Comparison of ENCODE assay signal across 17 cellular contexts in genomic region chr1:39538531-39539251, GRCh38. TPM values are rescaled to one million over a fixed set of nuclear protein-coding genes. Genes with fewer than 3 reads are reported as not detected.
DNase-seq lines count a peak whose midpoint lies in the region; ATAC-seq and TF ChIP-seq lines count a peak whose summit lies in the region.
"Had no signal": no experiment of that assay in that cellular context is flagged by ENCODE, and none has a peak within 500 bp of the region (broad histone marks: within the 10 kb centered on the region; RNA-seq: fewer than 3 reads in every experiment).

No MANE protein-coding gene starts in this region.

- no peaks in the 10 kb centered on the region for H3K9me3 Mint-ChIP-seq in stimulated activated naive CD8-positive, alpha-beta T cell treated with anti-CD3 and anti-CD28 coated beads, Interleukin-15, amount 100 ng/mL, for 72 hours
- H3K9me3 Mint-ChIP-seq in type B pancreatic cell (no peaks in the 10 kb centered on the region), progenitor cell of endocrine pancreas (ENCODE audit: low read depth) (no peaks in the 10 kb centered on the region)
- H3K9me3 Mint-ChIP-seq: CD8-positive, alpha-beta memory T cell had no signal

- ATAC-seq in stimulated activated naive CD8-positive, alpha-beta T cell treated with anti-CD3 and anti-CD28 coated beads, Interleukin-15, amount 100 ng/mL, for 72 hours, result peak; percentile 7
- no peak for ATAC-seq in stimulated activated naive CD8-positive, alpha-beta T cell treated with anti-CD3 and anti-CD28 coated beads, Interleukin-15, Interleukin-2, amounts not matched to agents 100 U/mL and 50 U/mL, for 24 hours
- no peak for ATAC-seq in PC-3

- no peak overlapping the region for H3K27ac ChIP-seq in PC-3 (ENCODE audit: low read length)
- no peak overlapping the region for H3K27ac ChIP-seq in fibroblast of lung (ENCODE audit: insufficient read depth, low read length)
- H3K27ac ChIP-seq: esophagus squamous epithelium, left lung, neutrophil, thoracic aorta had no signal

- H3K27me3 ChIP-seq in PC-3 (ENCODE audit: low read length), result no peaks in the 10 kb centered on the region
- no peaks in the 10 kb centered on the region for H3K27me3 ChIP-seq in fibroblast of lung (ENCODE audit: control insufficient read depth, insufficient read depth, low read length)
- H3K27me3 ChIP-seq: esophagus squamous epithelium, left lung, neutrophil had no signal

- CTCF ChIA-PET in PC-3 (lab: Charles Lee), result interaction anchor here (0.6 to 1.0 kb wide), 6 partner anchors 12 to 440 kb away, joined by 3 to 5 read pairs (median 3); no protein-coding TSS in a partner anchor

- peaks cover 7% of the 10 kb centered on the region for H3K4me1 Mint-ChIP-seq in stimulated activated naive CD8-positive, alpha-beta T cell treated with anti-CD3 and anti-CD28 coated beads, Interleukin-15, amount 100 ng/mL, for 72 hours
- H3K4me1 Mint-ChIP-seq in type B pancreatic cell (ENCODE audit: unreplicated experiment) (no peaks in the 10 kb centered on the region), progenitor cell of endocrine pancreas (ENCODE audit: low read depth) (no peaks in the 10 kb centered on the region)
- H3K4me1 Mint-ChIP-seq: activated CD4-positive, alpha-beta T cell treated with anti-CD3 and anti-CD28 coated beads for 36 hours had no signal

- H3K36me3 ChIP-seq in PC-3 (ENCODE audit: low read depth, low read length) (no peaks in the 10 kb centered on the region; the same call in 1 of the 2 replicates), fibroblast of lung (ENCODE audit: control insufficient read depth, insufficient read depth, low read length) (no peaks in the 10 kb centered on the region)
- H3K36me3 ChIP-seq: neutrophil, thoracic aorta had no signal

- H3K4me1 ChIP-seq in PC-3 (ENCODE audit: insufficient read depth, low read length) (no peaks in the 10 kb centered on the region), fibroblast of lung (ENCODE audit: control insufficient read depth, extremely low read depth, insufficient read depth, low read length) (peaks cover 3% of the 10 kb centered on the region)
- H3K4me1 ChIP-seq: HAP-1 had no signal

- no TSS peak for BruUV-seq in PC-3 (replicated peaks; lab: Mats Ljungman, UMichigan)

- peak overlapping the region in 1 of 2 donors; percentile 68 for H3K27ac Mint-ChIP-seq in stimulated activated naive CD8-positive, alpha-beta T cell treated with anti-CD3 and anti-CD28 coated beads, Interleukin-15, amount 100 ng/mL, for 72 hours
- peak overlapping the region; percentile 58 for H3K27ac Mint-ChIP-seq in type B pancreatic cell
- H3K27ac Mint-ChIP-seq in progenitor cell of endocrine pancreas, result no peak overlapping the region
- H3K27ac Mint-ChIP-seq: activated CD4-positive, alpha-beta T cell treated with anti-CD3 and anti-CD28 coated beads for 36 hours had no signal

- POLR2A ChIA-PET in PC-3 (lab: Charles Lee; ENCODE audit: unreplicated experiment), result no interaction called here

- H3K27me3 Mint-ChIP-seq in stimulated activated naive CD8-positive, alpha-beta T cell treated with anti-CD3 and anti-CD28 coated beads, Interleukin-15, amount 100 ng/mL, for 72 hours, result no peaks in the 10 kb centered on the region
- H3K27me3 Mint-ChIP-seq in type B pancreatic cell (no peaks in the 10 kb centered on the region), progenitor cell of endocrine pancreas (no peaks in the 10 kb centered on the region)
- H3K27me3 Mint-ChIP-seq: activated CD4-positive, alpha-beta T cell treated with anti-CD3 and anti-CD28 coated beads for 36 hours; CD8-positive, alpha-beta memory T cell had no signal

- intact Hi-C loops in PC-3 (cut with micrococcal nuclease), result loop anchor here (10.0 kb wide), 1 partner anchor 274 kb away; no protein-coding TSS in a partner anchor

- DNase-seq in stimulated activated naive CD8-positive, alpha-beta T cell treated with anti-CD3 and anti-CD28 coated beads, Interleukin-15, amount 100 ng/mL, for 72 hours, result no peak
- no peak for DNase-seq in stimulated activated naive CD8-positive, alpha-beta T cell treated with anti-CD3 and anti-CD28 coated beads, Interleukin-15, Interleukin-2, amounts not matched to agents 100 U/mL and 50 U/mL, for 24 hours
- no peak for DNase-seq in PC-3
- DNase-seq in fibroblast of lung (ENCODE audit: low read depth in 2 of 2), result no peak
- DNase-seq in type B pancreatic cell (ENCODE audit: extremely low spot score, unreplicated experiment), result no peak
- no peak for DNase-seq in NCI-H82 treated with DMSO at 0.1 percent for 48 hours (lab: John Stamatoyannopoulos, UW; ENCODE audit: unreplicated experiment)
- no peak for DNase-seq in progenitor cell of endocrine pancreas (ENCODE audit: low spot score, unreplicated experiment)
- DNase-seq in COLO829 (ENCODE audit: low spot score), result no peak
- DNase-seq: activated gamma-delta T cell, esophagus squamous epithelium, NCI-H187 treated with DMSO at 0.1 percent for 48 hours had no signal

- no peak for TF ChIP-seq CTCF in PC-3 (conservative IDR thresholded peaks at IDR 0.05; ENCODE audit: low read depth, low read length)
- TF ChIP-seq CTCF in fibroblast of lung (conservative IDR thresholded peaks at IDR 0.05 in 1 of 2, IDR thresholded peaks at IDR 0.05 in 1 of 2; ENCODE audit: low read depth in 1 of 2, low read length in 2 of 2), result no peak
- TF ChIP-seq CTCF in type B pancreatic cell (conservative IDR thresholded peaks at IDR 0.05), result no peak
- TF ChIP-seq CTCF in progenitor cell of endocrine pancreas (IDR thresholded peaks at IDR 0.05; ENCODE audit: unreplicated experiment), result no peak

- H3K9me2 ChIP-seq in PC-3 (replicated peaks; ENCODE audit: low read length), result no peaks in the 10 kb centered on the region

- no peak overlapping the region for H3K4me2 ChIP-seq in PC-3 (ENCODE audit: low read length)
- no peak overlapping the region for H3K4me2 ChIP-seq in fibroblast of lung (ENCODE audit: extremely low read depth, insufficient read depth, low read length)

- no peaks in the 10 kb centered on the region for H4K20me1 ChIP-seq in PC-3 (ENCODE audit: low read length)
- H4K20me1 ChIP-seq in fibroblast of lung (ENCODE audit: control insufficient read depth, extremely low read depth, insufficient read depth, low read length), result no peaks in the 10 kb centered on the region

- no peak overlapping the region for H3K4me3 Mint-ChIP-seq in stimulated activated naive CD8-positive, alpha-beta T cell treated with anti-CD3 and anti-CD28 coated beads, Interleukin-15, amount 100 ng/mL, for 72 hours
- no peak overlapping the region for H3K4me3 Mint-ChIP-seq in type B pancreatic cell
- H3K4me3 Mint-ChIP-seq in progenitor cell of endocrine pancreas (ENCODE audit: low read depth), result no peak overlapping the region
- H3K4me3 Mint-ChIP-seq: activated CD4-positive, alpha-beta T cell treated with anti-CD3 and anti-CD28 coated beads for 36 hours; CD8-positive, alpha-beta memory T cell had no signal

- H3K36me3 Mint-ChIP-seq in type B pancreatic cell (peaks cover 8% of the 10 kb centered on the region), progenitor cell of endocrine pancreas (ENCODE audit: insufficient read depth) (peaks cover 18% of the 10 kb centered on the region)

- H2AFZ ChIP-seq in PC-3 (ENCODE audit: low read length) (peak overlapping the region; percentile 50), fibroblast of lung (ENCODE audit: low read length) (peak overlapping the region; percentile 60)

- no peaks in the 10 kb centered on the region for H3K79me2 ChIP-seq in PC-3 (ENCODE audit: low read length)
- H3K79me2 ChIP-seq in fibroblast of lung (ENCODE audit: control insufficient read depth, insufficient read depth, low read length), result no peaks in the 10 kb centered on the region

- no peaks in the 10 kb centered on the region for H3F3A ChIP-seq in PC-3 (ENCODE audit: low read length, unreplicated experiment)

- no peak overlapping the region for H3K9ac ChIP-seq in PC-3 (ENCODE audit: low read length)
- no peak overlapping the region for H3K9ac ChIP-seq in fibroblast of lung (ENCODE audit: insufficient read depth, low read length)

- H3K9me3 ChIP-seq in PC-3 (ENCODE audit: low read length) (no peaks in the 10 kb centered on the region), fibroblast of lung (ENCODE audit: control insufficient read depth, insufficient read depth, low read depth, low read length) (no peaks in the 10 kb centered on the region)
- H3K9me3 ChIP-seq: esophagus squamous epithelium, HAP-1, left lung, neutrophil, thoracic aorta had no signal

- H3K4me3 ChIP-seq in PC-3 (ENCODE audit: low read length) (no peak overlapping the region), fibroblast of lung (replicated peaks in 1 of 4; ENCODE audit: control extremely low read depth in 1 of 4, insufficient read depth in 1 of 4, low read depth in 3 of 4, low read length in 4 of 4) (no peak overlapping the region)
- H3K4me3 ChIP-seq: esophagus squamous epithelium, HAP-1, left lung, thoracic aorta had no signal

RNA-seq across cellular contexts. Expression of gene PABPC4, which starts 37.9 kb away (rescaled TPM):
- total RNA-seq in PC-3 (2014; rRNA removed), result 136 and 187 TPM in 2 replicates
- 229 and 276 TPM in 2 replicates for total RNA-seq in fibroblast of lung
- polyA plus RNA-seq in fibroblast of lung, result 102 and 141 TPM in 2 replicates
- polyA plus RNA-seq in fibroblast of lung (2012), result 166 and 219 TPM in 2 replicates
- polyA minus RNA-seq in fibroblast of lung (ENCODE audit: low replicate concordance), result 258 and 349 TPM in 2 replicates
- 283 and 291 TPM in 2 replicates for total RNA-seq in type B pancreatic cell (ENCODE audit: low replicate concordance)
- 324 and 325 TPM in 2 replicates for total RNA-seq in progenitor cell of endocrine pancreas

RNA-seq across cellular contexts. Expression of gene BMP8A, which starts 47.3 kb away (rescaled TPM):
- total RNA-seq in PC-3 (2014; rRNA removed) (0.11 TPM in 1 of 2 replicates, not detected in the other), fibroblast of lung (0.26 and 0.33 TPM in 2 replicates), type B pancreatic cell (ENCODE audit: low replicate concordance) (0.52 and 1.1 TPM in 2 replicates), progenitor cell of endocrine pancreas (0.67 and 0.71 TPM in 2 replicates)
- 0.41 TPM in 1 of 2 replicates, not detected in the other for polyA plus RNA-seq in fibroblast of lung
- 0.33 TPM in 1 of 2 replicates, not detected in the other for polyA plus RNA-seq in fibroblast of lung (2012)
- 0.35 TPM in 1 of 2 replicates, not detected in the other for polyA minus RNA-seq in fibroblast of lung (ENCODE audit: low replicate concordance)
- total RNA-seq: thoracic aorta had no signal
- polyA plus RNA-seq: CD8-positive, alpha-beta memory T cell had no signal
